In genomic region chr6:143098054-143098673, GRCh38 we compare ENCODE assay signal across 10 cellular contexts. TPM values are rescaled to one million over a fixed set of nuclear protein-coding genes. Genes with fewer than 3 reads are reported as not detected.
DNase-seq lines count a peak whose midpoint lies in the region; ATAC-seq, FAIRE-seq and TF ChIP-seq lines count a peak whose summit lies in the region.
"Had no signal": no experiment of that assay in that cellular context is flagged by ENCODE, and none has a peak within 500 bp of the region (broad histone marks: within the 10 kb centered on the region; RNA-seq: fewer than 3 reads in every experiment).

No MANE protein-coding gene starts in this region.

- no peak for TF ChIP-seq POLR2A in GM12878 (IDR thresholded peaks at IDR 0.05; ENCODE audit: low read depth, low read length)

- no peaks in the 10 kb centered on the region for H3K79me2 ChIP-seq in GM12878 (ENCODE audit: control insufficient read depth, insufficient read depth, low read length)

- H3K4me3 Mint-ChIP-seq in progenitor cell of endocrine pancreas (ENCODE audit: low read depth): no peak overlapping the region

- H3K4me1 ChIP-seq in GM12878 (ENCODE audit: control insufficient read depth, insufficient read depth, low read length) (peaks cover 12% of the 10 kb centered on the region), right atrium auricular region (no peaks in the 10 kb centered on the region)
- H3K4me1 ChIP-seq: tibial artery had no signal

- H3K9me3 Mint-ChIP-seq in progenitor cell of endocrine pancreas (ENCODE audit: low read depth): no peaks in the 10 kb centered on the region

- intact Hi-C loops in GM12878 (cut with micrococcal nuclease; ENCODE audit: unreplicated experiment): no loop called here

- no peaks in the 10 kb centered on the region for H3K27me3 ChIP-seq in GM12878 (replicated peaks in 1 of 2; ENCODE audit: control insufficient read depth in 2 of 2, insufficient read depth in 2 of 2, low read length in 1 of 2)
- H3K27me3 ChIP-seq in right atrium auricular region: no peaks in the 10 kb centered on the region
- H3K27me3 ChIP-seq: heart left ventricle, tibial artery had no signal

- no peaks in the 10 kb centered on the region for H3K27me3 Mint-ChIP-seq in progenitor cell of endocrine pancreas

- TF ChIP-seq RAD21 in GM12878 (IDR thresholded peaks at IDR 0.05; ENCODE audit: insufficient read depth, low read depth, low read length): no peak

- H3K9ac ChIP-seq in GM12878 (ENCODE audit: control insufficient read depth, insufficient read depth, low read length): no peak overlapping the region

- 0% methylated on average over 2 of the region's 2 CpGs for WGBS in GM12878 (ENCODE audit: insufficient coverage, insufficient replicate concordance, low lambda C conversion rate, missing lambda C conversion rate)

- POLR2A ChIA-PET in GM12878 (lab: Charles Lee): no interaction called here

- H3K4me3 ChIP-seq in GM12878 (peak overlapping the region; percentile 33; the same call in 1 of the 2 replicates), right atrium auricular region (no peak overlapping the region)
- H3K4me3 ChIP-seq: heart left ventricle, tibial artery had no signal

- ATAC-seq in GM19455 (IDR thresholded peaks at IDR 0.05; ENCODE audit: unreplicated experiment): peak; percentile 69
- ATAC-seq in HG03159 (IDR thresholded peaks at IDR 0.05; ENCODE audit: unreplicated experiment): peak; percentile 94
- ATAC-seq in GM12878: peak; percentile 94

- RAD21 ChIA-PET in GM12878 (lab: Charles Lee; ENCODE audit: unreplicated experiment): no interaction called here

- H2AFZ ChIP-seq in GM12878 (ENCODE audit: control insufficient read depth, low read depth, low read length): peak overlapping the region; percentile 42; the same call in 1 of the 2 replicates

- H3K27ac Mint-ChIP-seq in progenitor cell of endocrine pancreas: no peak overlapping the region

- H3K27ac ChIP-seq in GM12878 (ENCODE audit: control insufficient read depth, insufficient read depth) (peak overlapping the region; percentile 33; the same call in 1 of the 2 replicates), right atrium auricular region (no peak overlapping the region)
- H3K27ac ChIP-seq: tibial artery had no signal

- in situ Hi-C loops in GM12878 (cut with MboI): no loop called here

- peaks cover 2% of the 10 kb centered on the region for H3K36me3 Mint-ChIP-seq in progenitor cell of endocrine pancreas (ENCODE audit: insufficient read depth)

- no TSS peak for BruUV-seq in GM12878 (replicated peaks; lab: Mats Ljungman, UMichigan)

- CTCF ChIA-PET in GM12878 (lab: Yijun Ruan, JAX): interaction anchor here (1.5 kb wide), 1 partner anchor 10 kb away, joined by 5 read pairs; no protein-coding TSS in a partner anchor

- H3K4me2 ChIP-seq in GM12878 (ENCODE audit: control insufficient read depth, insufficient read depth): peak overlapping the region; percentile 73

- peaks cover 1% of the 10 kb centered on the region for H3K4me1 Mint-ChIP-seq in progenitor cell of endocrine pancreas (ENCODE audit: low read depth)

- no peaks in the 10 kb centered on the region for H3K9me3 ChIP-seq in GM12878 (replicated peaks; ENCODE audit: control insufficient read depth, insufficient read depth, low read length)
- no peaks in the 10 kb centered on the region for H3K9me3 ChIP-seq in right atrium auricular region
- H3K9me3 ChIP-seq: heart left ventricle, tibial artery had no signal

- TF ChIP-seq CTCF in GM12878 (IDR thresholded peaks at IDR 0.05 in 2 of 3, conservative IDR thresholded peaks at IDR 0.05 in 1 of 3; ENCODE audit: control insufficient read depth in 2 of 3, extremely low read depth in 1 of 3, insufficient read depth in 1 of 3, low read depth in 3 of 3, low read length in 3 of 3) (no peak), progenitor cell of endocrine pancreas (IDR thresholded peaks at IDR 0.05; ENCODE audit: unreplicated experiment) (no peak), right atrium auricular region (IDR thresholded peaks at IDR 0.05) (no peak)

- H3K36me3 ChIP-seq in GM12878 (ENCODE audit: control insufficient read depth in 2 of 2, insufficient read depth in 2 of 2, low read length in 1 of 2): no peaks in the 10 kb centered on the region; a peak in 1 of 4 replicates
- no peaks in the 10 kb centered on the region for H3K36me3 ChIP-seq in right atrium auricular region
- H3K36me3 ChIP-seq: heart left ventricle, tibial artery had no signal

- no peaks in the 10 kb centered on the region for H4K20me1 ChIP-seq in GM12878 (ENCODE audit: control insufficient read depth, insufficient read depth)

- TF ChIP-seq EP300 in GM12878 (IDR thresholded peaks at IDR 0.05; ENCODE audit: borderline replicate concordance in 1 of 2, control insufficient read depth in 1 of 2, low read depth in 2 of 2, low read length in 2 of 2): 0 out of 4 replicates have a peak, but pooled peaks of 1 of the 2 experiments have one; percentile 27

- FAIRE-seq in GM12878 (lab: Jason Lieb, UNC): peak; percentile 76

- SMC1A ChIA-PET in GM12878 (lab: Charles Lee; ENCODE audit: uncharacterized antibody, unreplicated experiment): interaction anchor here (0.7 to 1.4 kb wide), 4 partner anchors 17 to 58 kb away, joined by 3 read pairs; no protein-coding TSS in a partner anchor

- DNase-seq in GF-D8 (lab: John Stamatoyannopoulos, UW): peak; percentile 37
- DNase-seq in GM12878 (ENCODE audit: low read depth, low spot score): peak; percentile 32
- no peak for DNase-seq in progenitor cell of endocrine pancreas (ENCODE audit: low spot score, unreplicated experiment)
- DNase-seq in SW 1271 (lab: John Stamatoyannopoulos, UW): no peak
- DNase-seq in NCI-H187 (lab: John Stamatoyannopoulos, UW): no peak
- DNase-seq in right atrium auricular region (ENCODE audit: low spot score): no peak
- DNase-seq: heart left ventricle, tibial artery had no signal

TF ChIP-seq in GM12878, 131 proteins besides CTCF, POLR2A, EP300 and RAD21 (continues in another document):
- TF ChIP-seq CBFB (IDR thresholded peaks at IDR 0.05; ENCODE audit: low read depth): no peak
- TF ChIP-seq, protein P1, sequence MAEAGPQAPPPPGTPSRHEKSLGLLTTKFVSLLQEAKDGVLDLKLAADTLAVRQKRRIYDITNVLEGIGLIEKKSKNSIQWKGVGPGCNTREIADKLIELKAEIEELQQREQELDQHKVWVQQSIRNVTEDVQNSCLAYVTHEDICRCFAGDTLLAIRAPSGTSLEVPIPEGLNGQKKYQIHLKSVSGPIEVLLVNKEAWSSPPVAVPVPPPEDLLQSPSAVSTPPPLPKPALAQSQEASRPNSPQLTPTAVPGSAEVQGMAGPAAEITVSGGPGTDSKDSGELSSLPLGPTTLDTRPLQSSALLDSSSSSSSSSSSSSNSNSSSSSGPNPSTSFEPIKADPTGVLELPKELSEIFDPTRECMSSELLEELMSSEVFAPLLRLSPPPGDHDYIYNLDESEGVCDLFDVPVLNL (IDR thresholded peaks at IDR 0.05; ENCODE audit: low read depth, low read length): no peak
- no peak for TF ChIP-seq ZNF592 (IDR thresholded peaks at IDR 0.05)
- no peak for TF ChIP-seq WRNIP1 (IDR thresholded peaks at IDR 0.05; ENCODE audit: borderline replicate concordance, low read depth, low read length)
- no peak for TF ChIP-seq MXI1 (IDR thresholded peaks at IDR 0.05; ENCODE audit: low read depth, low read length)
- no peak for TF ChIP-seq CHD4 (IDR thresholded peaks at IDR 0.05)

RNA-seq across cellular contexts. Expression of gene AIG1, which starts 37.5 kb away (rescaled TPM):
- total RNA-seq in GM12878 (2013; cell fraction: nucleolus; rRNA removed): 18.0 and 20.4 TPM in 2 replicates
- total RNA-seq in GM12878 (2014; rRNA removed): 36.4 and 38.9 TPM in 2 replicates
- 39.0 and 40.8 TPM in 2 replicates for total RNA-seq in GM12878 (2014; rRNA removed; fragmentation: Illumina TruSeq; extraction: Trizol)
- total RNA-seq in GM12878 (2021): 34.9 and 35.2 TPM in 2 replicates
- polyA plus RNA-seq in GM12878 (2011; ENCODE audit: low read depth): 16.7 TPM
- polyA plus RNA-seq in GM12878 (2011; rRNA removed): 21.2 and 27.0 TPM in 2 replicates
- 24.4 and 26.5 TPM in 2 replicates for polyA plus RNA-seq in GM12878 (2011; cell fraction: cytosol; rRNA removed)
- 13.4 and 14.7 TPM in 2 replicates for polyA plus RNA-seq in GM12878 (2011; cell fraction: nucleus; rRNA removed)
- 22.0 and 22.3 TPM in 2 replicates for polyA plus RNA-seq in GM12878 (2012)
- 46.2 and 50.5 TPM in 2 replicates for polyA plus RNA-seq in GM12878 (2014; fragmentation: Illumina TruSeq; extraction: Trizol)
- 10 to 100 TPM; 66.4 to 74.5 TPM for polyA plus RNA-seq in GM12878 (2014; fragmentation: Nextera tagmentation; extraction: Ambion mirVana)
- 31.7 and 36.4 TPM in 2 replicates for polyA plus RNA-seq in GM12878 (2014; rRNA removed)
- 10 to 100 TPM; 32.1 to 33.5 TPM for polyA plus RNA-seq in GM12878 (2016; fragmentation: Nextera tagmentation; extraction: Ambion mirVana)
- 12.1 and 13.1 TPM in 2 replicates for polyA minus RNA-seq in GM12878 (2011; rRNA and poly(A)+ RNA removed)
- polyA minus RNA-seq in GM12878 (2011; cell fraction: cytosol; rRNA and poly(A)+ RNA removed): 4.3 and 6.0 TPM in 2 replicates
- 11.8 and 13.4 TPM in 2 replicates for polyA minus RNA-seq in GM12878 (2011; cell fraction: nucleus; rRNA and poly(A)+ RNA removed)
- 39.0 and 40.0 TPM in 2 replicates for total RNA-seq in progenitor cell of endocrine pancreas
- 10 to 100 TPM; 28.6 to 62.6 TPM for total RNA-seq in right atrium auricular region

Comparison
In these comparisons a context has a peak if more than half of its experiments do, and no peak if none do; other contexts are left out.
1. DNase-seq: peak in GF-D8 (single experiment) and GM12878 (single experiment); none in progenitor cell of endocrine pancreas (single experiment), SW 1271 (0 of 2), NCI-H187 (0 of 2) and right atrium auricular region (single experiment).
2. Peak in every context shown above with its lines, with median percentiles within 50 percentile points of each other: ATAC-seq.